ENCODE assay signal across 12 cellular contexts in the genomic region with DNA sequence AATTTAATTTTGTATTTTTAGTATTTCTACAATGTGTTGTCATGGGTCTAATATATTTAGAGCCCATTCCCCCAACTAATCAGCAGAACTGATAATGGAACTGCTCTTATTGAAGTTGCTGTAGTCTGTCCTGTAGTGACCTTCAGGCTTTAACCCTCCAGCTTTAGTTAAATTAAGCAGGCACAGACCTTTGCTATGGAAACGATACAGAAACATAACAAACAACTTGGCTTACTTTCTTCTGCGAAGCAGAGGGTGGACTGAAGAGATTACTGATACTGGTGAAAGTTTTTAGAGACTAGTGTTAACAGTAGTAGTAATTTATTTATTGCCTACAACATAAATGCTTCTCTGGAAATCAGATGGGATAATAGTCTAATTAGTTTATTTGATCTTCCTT.
DNase-seq lines count a peak whose midpoint lies in the region; ATAC-seq and TF ChIP-seq lines count a peak whose summit lies in the region.
"Had no signal": no experiment of that assay in that cellular context is flagged by ENCODE, and none has a peak within 500 bp of the region (broad histone marks: within the 10 kb centered on the region; RNA-seq: fewer than 3 reads in every experiment).

No MANE protein-coding gene starts in this region.

- peak overlapping the region; percentile 25 for H3K27ac ChIP-seq in skeletal muscle tissue (ENCODE audit: low read depth, low read length)

- peak overlapping the region; percentile 25 for H3K27ac Mint-ChIP-seq in activated CD8-positive, alpha-beta T cell treated with anti-CD3 and anti-CD28 coated beads for 36 hours
- no peak overlapping the region for H3K27ac Mint-ChIP-seq in activated CD8-positive, alpha-beta T cell treated with anti-CD3 and anti-CD28 coated beads, Interleukin-2, amount 10 ng/mL, durations not matched to agents 7 days and 5 days
- H3K27ac Mint-ChIP-seq: dendritic cell treated with granulocyte-macrophage colony-stimulating factor and Interleukin-4, amounts not matched to agents 40 ng/mL and 50 ng/mL, for 4 days had no signal

- no peak for DNase-seq in activated CD8-positive, alpha-beta T cell treated with anti-CD3 and anti-CD28 coated beads for 36 hours
- no peak for DNase-seq in activated CD8-positive, alpha-beta T cell treated with anti-CD3 and anti-CD28 coated beads, Interleukin-2, amount 10 ng/mL, durations not matched to agents 7 days and 5 days
- peak; percentile 50 for DNase-seq in astrocyte of the hippocampus (ENCODE audit: low read depth, low spot score)
- DNase-seq in hepatic stellate cell (ENCODE audit: low spot score), result peak; percentile 48
- DNase-seq in effector CD4-positive, alpha-beta T cell, result no peak
- DNase-seq in NCI-H526 (lab: John Stamatoyannopoulos, UW), result no peak
- DNase-seq: activated CD8-positive, alpha-beta memory T cell treated with anti-CD3 and anti-CD28 coated beads, Interleukin-2, amount 50 U/mL, for 48 hours; Kasumi-1; NCI-H748 treated with DMSO at 0.1 percent for 48 hours had no signal

- H3K27me3 Mint-ChIP-seq in activated CD8-positive, alpha-beta T cell treated with anti-CD3 and anti-CD28 coated beads for 36 hours, result no peaks in the 10 kb centered on the region
- H3K27me3 Mint-ChIP-seq in activated CD8-positive, alpha-beta T cell treated with anti-CD3 and anti-CD28 coated beads, Interleukin-2, amount 10 ng/mL, durations not matched to agents 7 days and 5 days (ENCODE audit: low read depth), result no peaks in the 10 kb centered on the region
- H3K27me3 Mint-ChIP-seq: dendritic cell treated with granulocyte-macrophage colony-stimulating factor and Interleukin-4, amounts not matched to agents 40 ng/mL and 50 ng/mL, for 4 days had no signal

- no peaks in the 10 kb centered on the region for H3K27me3 ChIP-seq in skeletal muscle tissue (ENCODE audit: control insufficient read depth in 3 of 3, insufficient read depth in 3 of 3, low read length in 3 of 3)

- H3K4me1 ChIP-seq in skeletal muscle tissue (ENCODE audit: control insufficient read depth in 3 of 3, insufficient read depth in 3 of 3, low read length in 3 of 3), result peaks cover 5 to 26% (median 18%) of the 10 kb centered on the region in 3 donors

- TF ChIP-seq CTCF in activated CD8-positive, alpha-beta T cell treated with anti-CD3 and anti-CD28 coated beads for 36 hours (IDR thresholded peaks at IDR 0.05), result no peak

- peaks cover 47% of the 10 kb centered on the region for H3K4me1 Mint-ChIP-seq in activated CD8-positive, alpha-beta T cell treated with anti-CD3 and anti-CD28 coated beads for 36 hours (ENCODE audit: low read depth)
- H3K4me1 Mint-ChIP-seq in activated CD8-positive, alpha-beta T cell treated with anti-CD3 and anti-CD28 coated beads, Interleukin-2, amount 10 ng/mL, durations not matched to agents 7 days and 5 days (ENCODE audit: low read depth), result peaks cover 17% of the 10 kb centered on the region

- H3K4me3 Mint-ChIP-seq in activated CD8-positive, alpha-beta T cell treated with anti-CD3 and anti-CD28 coated beads for 36 hours, result no peak overlapping the region
- no peak overlapping the region for H3K4me3 Mint-ChIP-seq in activated CD8-positive, alpha-beta T cell treated with anti-CD3 and anti-CD28 coated beads, Interleukin-2, amount 10 ng/mL, durations not matched to agents 7 days and 5 days
- H3K4me3 Mint-ChIP-seq: dendritic cell treated with granulocyte-macrophage colony-stimulating factor and Interleukin-4, amounts not matched to agents 40 ng/mL and 50 ng/mL, for 4 days had no signal

- no peaks in the 10 kb centered on the region for H3K9me3 Mint-ChIP-seq in activated CD8-positive, alpha-beta T cell treated with anti-CD3 and anti-CD28 coated beads for 36 hours
- no peaks in the 10 kb centered on the region for H3K9me3 Mint-ChIP-seq in activated CD8-positive, alpha-beta T cell treated with anti-CD3 and anti-CD28 coated beads, Interleukin-2, amount 10 ng/mL, durations not matched to agents 7 days and 5 days (ENCODE audit: insufficient read depth)
- H3K9me3 Mint-ChIP-seq: dendritic cell treated with granulocyte-macrophage colony-stimulating factor and Interleukin-4, amounts not matched to agents 40 ng/mL and 50 ng/mL, for 4 days had no signal

- POLR2A ChIA-PET in activated CD8-positive, alpha-beta T cell treated with anti-CD3 and anti-CD28 coated beads for 36 hours (lab: Charles Lee), result no interaction called here
- POLR2A ChIA-PET in activated CD8-positive, alpha-beta T cell treated with anti-CD3 and anti-CD28 coated beads, Interleukin-2, amount 10 ng/mL, durations not matched to agents 7 days and 5 days (lab: Charles Lee), result no interaction called here

- H3K36me3 ChIP-seq in skeletal muscle tissue (ENCODE audit: control insufficient read depth in 3 of 3, insufficient read depth in 3 of 3, low read length in 3 of 3), result no peaks in the 10 kb centered on the region

- ATAC-seq in activated CD8-positive, alpha-beta T cell treated with anti-CD3 and anti-CD28 coated beads for 36 hours, result peak; percentile 31
- no peak for ATAC-seq in activated CD8-positive, alpha-beta T cell treated with anti-CD3 and anti-CD28 coated beads, Interleukin-2, amount 10 ng/mL, durations not matched to agents 7 days and 5 days
- ATAC-seq in GM21825 (IDR thresholded peaks at IDR 0.05; ENCODE audit: unreplicated experiment), result no peak

- intact Hi-C loops in activated CD8-positive, alpha-beta T cell treated with anti-CD3 and anti-CD28 coated beads for 36 hours (cut with micrococcal nuclease), result no loop called here

- H3K9ac ChIP-seq in skeletal muscle tissue (ENCODE audit: low read depth in 1 of 3, low read length in 3 of 3), result no peak overlapping the region

- H3K9me3 ChIP-seq in skeletal muscle tissue (ENCODE audit: control insufficient read depth in 3 of 3, low read length in 3 of 3), result no peaks in the 10 kb centered on the region

- H3K4me3 ChIP-seq in skeletal muscle tissue (ENCODE audit: low read length in 3 of 3), result peak overlapping the region in 1 of 3 donors; percentile 35

- H3K36me3 Mint-ChIP-seq in activated CD8-positive, alpha-beta T cell treated with anti-CD3 and anti-CD28 coated beads for 36 hours (ENCODE audit: low read depth), result peaks cover 25% of the 10 kb centered on the region
- peaks cover 50% of the 10 kb centered on the region for H3K36me3 Mint-ChIP-seq in activated CD8-positive, alpha-beta T cell treated with anti-CD3 and anti-CD28 coated beads, Interleukin-2, amount 10 ng/mL, durations not matched to agents 7 days and 5 days (ENCODE audit: low read depth)

- CTCF ChIA-PET in activated CD8-positive, alpha-beta T cell treated with anti-CD3 and anti-CD28 coated beads for 36 hours (lab: Charles Lee), result interaction anchor here (0.6 to 2.3 kb wide), 4 partner anchors 53 to 82 kb away, joined by 3 to 9 read pairs (median 3); a partner anchor contains a TSS
- CTCF ChIA-PET in activated CD8-positive, alpha-beta T cell treated with anti-CD3 and anti-CD28 coated beads, Interleukin-2, amount 10 ng/mL, durations not matched to agents 7 days and 5 days (lab: Charles Lee), result no interaction called here

Comparison
In these comparisons a context has a peak if more than half of its experiments do, and no peak if none do; other contexts are left out.
1. DNase-seq: peak in astrocyte of the hippocampus (single experiment) and hepatic stellate cell (single experiment); none in activated CD8-positive, alpha-beta T cell treated with anti-CD3 and anti-CD28 coated beads for 36 hours (single experiment), activated CD8-positive, alpha-beta T cell treated with anti-CD3 and anti-CD28 coated beads, Interleukin-2, amount 10 ng/mL, durations not matched to agents 7 days and 5 days (single experiment), effector CD4-positive, alpha-beta T cell (single experiment) and NCI-H526 (0 of 2).